ENCODE assay signal across 8 cellular contexts in genomic region chr11:2991477-2992233, GRCh38. TPM values are rescaled to one million over a fixed set of nuclear protein-coding genes. Genes with fewer than 3 reads are reported as not detected.
DNase-seq lines count a peak whose midpoint lies in the region; ATAC-seq, FAIRE-seq and TF ChIP-seq lines count a peak whose summit lies in the region.

No MANE protein-coding gene starts in this region.

- H3K79me2 ChIP-seq in ACC112 (ENCODE audit: control insufficient read depth, insufficient read depth, low read length, unreplicated experiment) (peaks cover 54% of the 10 kb centered on the region), OCI-LY1 (ENCODE audit: insufficient read depth, low read length) (peaks cover 51% of the 10 kb centered on the region), mammary epithelial cell (ENCODE audit: insufficient read depth, low read length) (peaks cover 52% of the 10 kb centered on the region)

- H4K20me1 ChIP-seq in OCI-LY1 (ENCODE audit: insufficient read depth, low read length), result no peaks in the 10 kb centered on the region
- H4K20me1 ChIP-seq in mammary epithelial cell (ENCODE audit: insufficient read depth, low read length), result no peaks in the 10 kb centered on the region

- H3K4me2 ChIP-seq in OCI-LY1 (ENCODE audit: low read length) (peak overlapping the region; percentile 82), mammary epithelial cell (ENCODE audit: insufficient read depth, low read depth, low read length) (peak overlapping the region; percentile 96)

- peak overlapping the region; percentile 87 for H3K4me3 Mint-ChIP-seq in stimulated activated effector memory CD8-positive, alpha-beta T cell treated with anti-CD3 and anti-CD28 coated beads, Interleukin-12 subunit alpha, Interleukin-12 subunit beta, amount 100 ng/mL, for 72 hours

- TF ChIP-seq CTCF in OCI-LY1 (IDR thresholded peaks at IDR 0.05; ENCODE audit: low read length) (no peak), mammary epithelial cell (conservative IDR thresholded peaks at IDR 0.05 in 1 of 2, IDR thresholded peaks at IDR 0.05 in 1 of 2; ENCODE audit: extremely low read depth in 1 of 2, insufficient read depth in 1 of 2, low read depth in 1 of 2, low read length in 2 of 2) (no peak), kidney (IDR thresholded peaks at IDR 0.05; ENCODE audit: borderline replicate concordance, extremely low read depth, insufficient read depth) (no peak)

- H3K36me3 Mint-ChIP-seq in stimulated activated effector memory CD8-positive, alpha-beta T cell treated with anti-CD3 and anti-CD28 coated beads, Interleukin-12 subunit alpha, Interleukin-12 subunit beta, amount 100 ng/mL, for 72 hours, result peaks cover 64% of the 10 kb centered on the region

- H3K4me3 ChIP-seq in ACC112 (ENCODE audit: low read depth, low read length) (peak overlapping the region; percentile 90), OCI-LY1 (ENCODE audit: low read depth, low read length, poor library complexity, severe bottlenecking) (peak overlapping the region; percentile 88), mammary epithelial cell (replicated peaks in 1 of 3; ENCODE audit: insufficient read depth in 1 of 3, low read depth in 2 of 3, low read length in 3 of 3) (peak overlapping the region; percentile 67 to 80 (median 80)), kidney (ENCODE audit: low read length in 2 of 2) (peak overlapping the region; percentile 87 to 89)

- H2AFZ ChIP-seq in ACC112 (ENCODE audit: low read length, unreplicated experiment), result peak overlapping the region; percentile 52
- H2AFZ ChIP-seq in OCI-LY1 (ENCODE audit: low read length), result no peak overlapping the region
- H2AFZ ChIP-seq in mammary epithelial cell (ENCODE audit: low read depth, low read length), result peak overlapping the region; percentile 81

- intact Hi-C loops in mammary epithelial cell (cut with micrococcal nuclease) (loop anchor here (1.0 to 5.0 kb wide), 4 partner anchors 9 to 66 kb away; partner anchors contain the start of gene CARS1), kidney (cut with DNase I) (no loop called here)

- no peaks in the 10 kb centered on the region for H3K9me2 ChIP-seq in OCI-LY1 (ENCODE audit: low read depth, low read length)

- peaks cover 17% of the 10 kb centered on the region for H3K4me1 ChIP-seq in ACC112 (ENCODE audit: control insufficient read depth, insufficient read depth, low read length, unreplicated experiment)
- peaks cover 47% of the 10 kb centered on the region for H3K4me1 ChIP-seq in OCI-LY1 (ENCODE audit: insufficient read depth, low read length, severe bottlenecking)
- H3K4me1 ChIP-seq in mammary epithelial cell (ENCODE audit: insufficient read depth, low read length), result peaks cover 24% of the 10 kb centered on the region
- peaks cover 11 to 17% of the 10 kb centered on the region in 2 donors for H3K4me1 ChIP-seq in kidney (ENCODE audit: control insufficient read depth in 1 of 2, insufficient read depth in 1 of 2, low read depth in 1 of 2, low read length in 2 of 2)

- no peak; the same call in 1 of the 2 replicates for TF ChIP-seq POLR2A in GM12891 (IDR thresholded peaks at IDR 0.05; ENCODE audit: low read depth, low read length)

- dilution Hi-C loops in mammary epithelial cell (cut with HindIII; ENCODE audit: low sequenced_read_pairs), result no loop called here

- DNase-seq in GM12891 (ENCODE audit: insufficient read length, low spot score) (no peak), mammary epithelial cell (peak; percentile 60), kidney (no peak), globus pallidus (ENCODE audit: low spot score) (no peak)
- peak in 1 of 2 donors; percentile 82 for DNase-seq in stimulated activated effector memory CD8-positive, alpha-beta T cell treated with anti-CD3 and anti-CD28 coated beads, Interleukin-12 subunit alpha, Interleukin-12 subunit beta, amount 100 ng/mL, for 72 hours (ENCODE audit: low spot score in 2 of 2)

- in situ Hi-C loops in mammary epithelial cell (cut with MboI; ENCODE audit: low sequenced_read_pairs in 2 of 2), result no loop called here

- no TSS peak for BruUV-seq in mammary epithelial cell (replicated peaks; lab: Mats Ljungman, UMichigan)

- H3K9ac ChIP-seq in OCI-LY1 (ENCODE audit: low read length) (peak overlapping the region; percentile 91), mammary epithelial cell (ENCODE audit: insufficient read depth, low read length) (peak overlapping the region; percentile 82), kidney (ENCODE audit: low read length in 2 of 2) (peak overlapping the region; percentile 86 to 94)

- CTCF ChIA-PET in mammary epithelial cell (lab: Charles Lee; ENCODE audit: low non-redundant PET), result interaction anchor here (1.0 kb wide), 1 partner anchor 30 kb away, joined by 5 read pairs; no protein-coding TSS in a partner anchor

- FAIRE-seq in GM12891 (lab: Jason Lieb, UNC) (no peak), kidney (lab: Jason Lieb, UNC) (no peak)

- no peaks in the 10 kb centered on the region for H3K9me3 Mint-ChIP-seq in stimulated activated effector memory CD8-positive, alpha-beta T cell treated with anti-CD3 and anti-CD28 coated beads, Interleukin-12 subunit alpha, Interleukin-12 subunit beta, amount 100 ng/mL, for 72 hours

- 3% methylated on average over 7 of the region's 79 CpGs for WGBS in mammary epithelial cell (ENCODE audit: low coverage, missing lambda C conversion rate)

- no peaks in the 10 kb centered on the region for H3F3A ChIP-seq in OCI-LY1 (ENCODE audit: insufficient read depth, low read length)

- no peaks in the 10 kb centered on the region for H3K36me3 ChIP-seq in ACC112 (ENCODE audit: insufficient read depth, low read length)
- peaks cover 14% of the 10 kb centered on the region for H3K36me3 ChIP-seq in OCI-LY1 (ENCODE audit: insufficient read depth, low read length)
- no peaks in the 10 kb centered on the region for H3K36me3 ChIP-seq in mammary epithelial cell (ENCODE audit: insufficient read depth, low read length)
- H3K36me3 ChIP-seq in kidney (ENCODE audit: control insufficient read depth in 1 of 2, insufficient read depth in 2 of 2, low read length in 2 of 2), result no peaks in the 10 kb centered on the region

- H3K9me3 ChIP-seq in OCI-LY1 (ENCODE audit: low read length) (no peaks in the 10 kb centered on the region), mammary epithelial cell (replicated peaks; ENCODE audit: insufficient read depth, low read length) (no peaks in the 10 kb centered on the region), kidney (ENCODE audit: control insufficient read depth in 1 of 2, low read length in 2 of 2) (no peaks in the 10 kb centered on the region)

- H3K27ac ChIP-seq in ACC112 (ENCODE audit: low read depth, low read length) (peak overlapping the region; percentile 77), OCI-LY1 (ENCODE audit: low read depth, low read length, poor library complexity, severe bottlenecking) (peak overlapping the region; percentile 71), mammary epithelial cell (ENCODE audit: insufficient read depth, low read depth, low read length) (peak overlapping the region; percentile 86), kidney (ENCODE audit: low read depth in 2 of 2, low read length in 2 of 2) (peak overlapping the region; percentile 89 to 94)

- peak overlapping the region; percentile 89 for H3K27ac Mint-ChIP-seq in stimulated activated effector memory CD8-positive, alpha-beta T cell treated with anti-CD3 and anti-CD28 coated beads, Interleukin-12 subunit alpha, Interleukin-12 subunit beta, amount 100 ng/mL, for 72 hours

- peaks cover 32% of the 10 kb centered on the region for H3K4me1 Mint-ChIP-seq in stimulated activated effector memory CD8-positive, alpha-beta T cell treated with anti-CD3 and anti-CD28 coated beads, Interleukin-12 subunit alpha, Interleukin-12 subunit beta, amount 100 ng/mL, for 72 hours

- no peaks in the 10 kb centered on the region for H3K27me3 ChIP-seq in ACC112 (ENCODE audit: insufficient read depth, low read length)
- H3K27me3 ChIP-seq in OCI-LY1 (ENCODE audit: insufficient read depth, low read length), result no peaks in the 10 kb centered on the region
- H3K27me3 ChIP-seq in mammary epithelial cell (ENCODE audit: insufficient read depth, low read length), result no peaks in the 10 kb centered on the region

- ATAC-seq in HG02884 (IDR thresholded peaks at IDR 0.05; ENCODE audit: unreplicated experiment), result peak; percentile 22
- peak; percentile 63 for ATAC-seq in stimulated activated effector memory CD8-positive, alpha-beta T cell treated with anti-CD3 and anti-CD28 coated beads, Interleukin-12 subunit alpha, Interleukin-12 subunit beta, amount 100 ng/mL, for 72 hours

TF ChIP-seq in GM12891, 5 proteins besides CTCF, POLR2A, EP300 and RAD21:
- TF ChIP-seq POLR2AphosphoS5 (IDR thresholded peaks at IDR 0.05; ENCODE audit: low read depth, low read length), result no peak; the same call in 1 of the 2 replicates
- TF ChIP-seq TAF1 (IDR thresholded peaks at IDR 0.05; ENCODE audit: low read depth, low read length), result no peak
- TF ChIP-seq SPI1 (IDR thresholded peaks at IDR 0.05; ENCODE audit: low read depth, low read length), result peak; percentile 27; the same call in 1 of the 2 replicates
- TF ChIP-seq PAX5 (IDR thresholded peaks at IDR 0.05; ENCODE audit: insufficient read depth, low read length, severe bottlenecking), result no peak
- TF ChIP-seq POU2F2 (IDR thresholded peaks at IDR 0.05; ENCODE audit: low read depth, low read length), result no peak

RNA-seq across cellular contexts. Expression of gene NAP1L4, which starts 0.5 kb away (rescaled TPM):
- polyA plus RNA-seq in GM12891 (2012; ENCODE audit: low read depth, missing spikeins), result 85.6 TPM
- 100 to 1,000 TPM in 1 of 2 donors, 10 to 100 TPM in 1; 89.2 to 153 TPM for total RNA-seq in mammary epithelial cell
- polyA plus RNA-seq in mammary epithelial cell, result 106 TPM
- polyA minus RNA-seq in mammary epithelial cell, result 90.9 TPM
- 133 TPM for total RNA-seq in kidney
- 120 TPM for polyA plus RNA-seq in kidney (ENCODE audit: insufficient read depth, low read depth, low replicate concordance)
